Comparison of ENCODE assay signal across 11 cellular contexts in the genomic region with DNA sequence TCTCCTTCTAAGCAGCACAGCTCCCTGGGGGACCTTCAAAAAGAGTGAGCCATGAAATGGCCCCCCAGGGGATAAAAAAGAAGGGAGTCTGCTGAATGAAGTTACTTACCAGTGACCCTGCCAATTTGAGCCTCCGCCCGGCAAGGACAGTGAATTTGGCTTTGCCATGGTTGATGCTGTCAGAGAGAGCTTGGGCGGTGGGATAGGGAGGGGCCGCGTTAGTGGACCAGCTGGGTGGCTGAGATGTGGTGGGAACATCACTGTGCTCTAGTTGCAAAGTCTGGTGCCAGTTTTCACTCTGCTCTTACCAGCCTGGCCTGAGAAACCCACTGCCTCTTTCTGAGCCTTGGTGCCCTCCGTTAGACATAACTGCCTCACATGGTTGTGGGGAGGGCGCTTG.
"Had no signal": no experiment of that assay in that cellular context is flagged by ENCODE, and none has a peak within 500 bp of the region (broad histone marks: within the 10 kb centered on the region; RNA-seq: fewer than 3 reads in every experiment).

No MANE protein-coding gene starts in this region.

- H3K4me3 ChIP-seq: GM23248, GM23338, HAP-1 had no signal

- H3K9me3 ChIP-seq: HAP-1 had no signal

- H3K27ac ChIP-seq: GM23248 had no signal

- H3K36me3 ChIP-seq: HAP-1 had no signal

- H2AFZ ChIP-seq: GM23248, GM23338 had no signal

- H3K9ac ChIP-seq: GM23248 had no signal

- H3K4me3 Mint-ChIP-seq: GM23338, H9, HFFc6 had no signal

- DNase-seq: GM23248, GOT3, H7, H9, HCEC 1CT, HFFc6 had no signal

- H3K27ac Mint-ChIP-seq: GM23338, H9, HFFc6 had no signal

- ATAC-seq: GM23338, HCT116 had no signal

- H3K4me2 ChIP-seq: GM23338 had no signal

- FAIRE-seq: H1, H54 had no signal

- H3K9me3 Mint-ChIP-seq: GM23338, H9, HFFc6 had no signal
